Comparison of ENCODE assay signal across 1 cellular context in the genomic region with DNA sequence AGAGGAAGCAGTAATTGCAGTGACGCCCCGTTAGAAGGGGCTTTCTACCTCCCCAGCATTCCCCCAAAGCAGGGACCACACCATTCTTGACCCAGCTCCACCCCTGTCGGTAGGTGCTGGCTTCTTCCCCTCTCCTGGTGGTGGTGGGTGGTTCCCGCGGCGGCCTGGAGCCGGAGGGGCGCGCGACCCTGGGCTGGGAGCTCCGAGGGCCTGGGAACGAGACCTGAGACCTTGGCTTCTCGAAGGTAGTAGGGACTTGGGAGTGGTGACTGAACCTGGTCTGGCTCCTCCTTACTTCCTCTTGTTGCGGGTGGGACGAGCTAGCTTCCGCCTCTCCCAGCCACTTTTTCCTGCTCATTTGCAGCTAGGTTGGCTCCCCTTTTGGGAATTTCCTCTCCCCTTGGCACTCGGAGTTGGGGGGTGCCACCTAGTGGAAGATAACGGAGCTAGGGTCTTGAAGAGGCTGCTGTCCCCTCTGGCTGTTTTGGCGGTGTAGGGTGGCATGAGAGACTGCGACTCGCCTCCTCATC.
TF ChIP-seq lines count a peak whose summit lies in the region.

No MANE protein-coding gene starts in this region.

TF ChIP-seq in GM12878, 131 proteins besides CTCF, POLR2A, EP300 and RAD21 (continued from another document):
- no peak for TF ChIP-seq PRDM15 (CRISPR knock-in tag; IDR thresholded peaks at IDR 0.05)
- TF ChIP-seq CREB1 (IDR thresholded peaks at IDR 0.05; ENCODE audit: low read depth) = 0 out of 2 replicates have a peak, but pooled peaks have one; percentile 9
- TF ChIP-seq MEF2A (IDR thresholded peaks at IDR 0.05; ENCODE audit: insufficient read depth, low read depth, low read length) = no peak
- TF ChIP-seq, protein P1, sequence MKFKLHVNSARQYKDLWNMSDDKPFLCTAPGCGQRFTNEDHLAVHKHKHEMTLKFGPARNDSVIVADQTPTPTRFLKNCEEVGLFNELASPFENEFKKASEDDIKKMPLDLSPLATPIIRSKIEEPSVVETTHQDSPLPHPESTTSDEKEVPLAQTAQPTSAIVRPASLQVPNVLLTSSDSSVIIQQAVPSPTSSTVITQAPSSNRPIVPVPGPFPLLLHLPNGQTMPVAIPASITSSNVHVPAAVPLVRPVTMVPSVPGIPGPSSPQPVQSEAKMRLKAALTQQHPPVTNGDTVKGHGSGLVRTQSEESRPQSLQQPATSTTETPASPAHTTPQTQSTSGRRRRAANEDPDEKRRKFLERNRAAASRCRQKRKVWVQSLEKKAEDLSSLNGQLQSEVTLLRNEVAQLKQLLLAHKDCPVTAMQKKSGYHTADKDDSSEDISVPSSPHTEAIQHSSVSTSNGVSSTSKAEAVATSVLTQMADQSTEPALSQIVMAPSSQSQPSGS (IDR thresholded peaks at IDR 0.05; ENCODE audit: low read length) = no peak
- TF ChIP-seq BCL11A (IDR thresholded peaks at IDR 0.05; ENCODE audit: low read depth, low read length) = no peak
- no peak for TF ChIP-seq FOXM1 (IDR thresholded peaks at IDR 0.05; ENCODE audit: low read depth, low read length)
- TF ChIP-seq ZBED1 (IDR thresholded peaks at IDR 0.05; ENCODE audit: borderline replicate concordance) = no peak
- TF ChIP-seq, protein P2, sequence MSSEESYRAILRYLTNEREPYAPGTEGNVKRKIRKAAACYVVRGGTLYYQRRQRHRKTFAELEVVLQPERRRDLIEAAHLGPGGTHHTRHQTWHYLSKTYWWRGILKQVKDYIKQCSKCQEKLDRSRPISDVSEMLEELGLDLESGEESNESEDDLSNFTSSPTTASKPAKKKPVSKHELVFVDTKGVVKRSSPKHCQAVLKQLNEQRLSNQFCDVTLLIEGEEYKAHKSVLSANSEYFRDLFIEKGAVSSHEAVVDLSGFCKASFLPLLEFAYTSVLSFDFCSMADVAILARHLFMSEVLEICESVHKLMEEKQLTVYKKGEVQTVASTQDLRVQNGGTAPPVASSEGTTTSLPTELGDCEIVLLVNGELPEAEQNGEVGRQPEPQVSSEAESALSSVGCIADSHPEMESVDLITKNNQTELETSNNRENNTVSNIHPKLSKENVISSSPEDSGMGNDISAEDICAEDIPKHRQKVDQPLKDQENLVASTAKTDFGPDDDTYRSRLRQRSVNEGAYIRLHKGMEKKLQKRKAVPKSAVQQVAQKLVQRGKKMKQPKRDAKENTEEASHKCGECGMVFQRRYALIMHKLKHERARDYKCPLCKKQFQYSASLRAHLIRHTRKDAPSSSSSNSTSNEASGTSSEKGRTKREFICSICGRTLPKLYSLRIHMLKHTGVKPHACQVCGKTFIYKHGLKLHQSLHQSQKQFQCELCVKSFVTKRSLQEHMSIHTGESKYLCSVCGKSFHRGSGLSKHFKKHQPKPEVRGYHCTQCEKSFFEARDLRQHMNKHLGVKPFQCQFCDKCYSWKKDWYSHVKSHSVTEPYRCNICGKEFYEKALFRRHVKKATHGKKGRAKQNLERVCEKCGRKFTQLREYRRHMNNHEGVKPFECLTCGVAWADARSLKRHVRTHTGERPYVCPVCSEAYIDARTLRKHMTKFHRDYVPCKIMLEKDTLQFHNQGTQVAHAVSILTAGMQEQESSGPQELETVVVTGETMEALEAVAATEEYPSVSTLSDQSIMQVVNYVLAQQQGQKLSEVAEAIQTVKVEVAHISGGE (CRISPR knock-in tag; IDR thresholded peaks at IDR 0.05) = no peak
- TF ChIP-seq SIN3A (IDR thresholded peaks at IDR 0.05; ENCODE audit: low read depth, low read length) = 0 out of 2 replicates have a peak, but pooled peaks have one; percentile 19
- no peak for TF ChIP-seq KAT2A (conservative IDR thresholded peaks at IDR 0.05; ENCODE audit: control insufficient read depth, low read depth, low read length)
- TF ChIP-seq, protein P3, sequence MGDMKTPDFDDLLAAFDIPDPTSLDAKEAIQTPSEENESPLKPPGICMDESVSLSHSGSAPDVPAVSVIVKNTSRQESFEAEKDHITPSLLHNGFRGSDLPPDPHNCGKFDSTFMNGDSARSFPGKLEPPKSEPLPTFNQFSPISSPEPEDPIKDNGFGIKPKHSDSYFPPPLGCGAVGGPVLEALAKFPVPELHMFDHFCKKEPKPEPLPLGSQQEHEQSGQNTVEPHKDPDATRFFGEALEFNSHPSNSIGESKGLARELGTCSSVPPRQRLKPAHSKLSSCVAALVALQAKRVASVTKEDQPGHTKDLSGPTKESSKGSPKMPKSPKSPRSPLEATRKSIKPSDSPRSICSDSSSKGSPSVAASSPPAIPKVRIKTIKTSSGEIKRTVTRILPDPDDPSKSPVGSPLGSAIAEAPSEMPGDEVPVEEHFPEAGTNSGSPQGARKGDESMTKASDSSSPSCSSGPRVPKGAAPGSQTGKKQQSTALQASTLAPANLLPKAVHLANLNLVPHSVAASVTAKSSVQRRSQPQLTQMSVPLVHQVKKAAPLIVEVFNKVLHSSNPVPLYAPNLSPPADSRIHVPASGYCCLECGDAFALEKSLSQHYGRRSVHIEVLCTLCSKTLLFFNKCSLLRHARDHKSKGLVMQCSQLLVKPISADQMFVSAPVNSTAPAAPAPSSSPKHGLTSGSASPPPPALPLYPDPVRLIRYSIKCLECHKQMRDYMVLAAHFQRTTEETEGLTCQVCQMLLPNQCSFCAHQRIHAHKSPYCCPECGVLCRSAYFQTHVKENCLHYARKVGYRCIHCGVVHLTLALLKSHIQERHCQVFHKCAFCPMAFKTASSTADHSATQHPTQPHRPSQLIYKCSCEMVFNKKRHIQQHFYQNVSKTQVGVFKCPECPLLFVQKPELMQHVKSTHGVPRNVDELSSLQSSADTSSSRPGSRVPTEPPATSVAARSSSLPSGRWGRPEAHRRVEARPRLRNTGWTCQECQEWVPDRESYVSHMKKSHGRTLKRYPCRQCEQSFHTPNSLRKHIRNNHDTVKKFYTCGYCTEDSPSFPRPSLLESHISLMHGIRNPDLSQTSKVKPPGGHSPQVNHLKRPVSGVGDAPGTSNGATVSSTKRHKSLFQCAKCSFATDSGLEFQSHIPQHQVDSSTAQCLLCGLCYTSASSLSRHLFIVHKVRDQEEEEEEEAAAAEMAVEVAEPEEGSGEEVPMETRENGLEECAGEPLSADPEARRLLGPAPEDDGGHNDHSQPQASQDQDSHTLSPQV (IDR thresholded peaks at IDR 0.05) = no peak
- no peak for TF ChIP-seq NFYA (IDR thresholded peaks at IDR 0.05; ENCODE audit: borderline replicate concordance, low read depth, low read length)
- peak in 1 of 2 experiments; percentile 78; a peak in 2 of 4 replicates for TF ChIP-seq ETV6 (conservative IDR thresholded peaks at IDR 0.05 in 1 of 2, IDR thresholded peaks at IDR 0.05 in 1 of 2; ENCODE audit: borderline replicate concordance in 1 of 2, low read depth in 1 of 2)
- TF ChIP-seq POU2F2 (IDR thresholded peaks at IDR 0.05; ENCODE audit: borderline replicate concordance, low read depth, low read length) = 0 out of 3 replicates have a peak, but pooled peaks have one; percentile 5
- TF ChIP-seq SREBF1 (IDR thresholded peaks at IDR 0.05; ENCODE audit: low read length) = no peak
- 0 out of 2 replicates have a peak, but pooled peaks have one; percentile 4 for TF ChIP-seq PML (IDR thresholded peaks at IDR 0.05; ENCODE audit: low read length)
